Comparison of ENCODE assay signal across 11 cellular contexts in the genomic region with DNA sequence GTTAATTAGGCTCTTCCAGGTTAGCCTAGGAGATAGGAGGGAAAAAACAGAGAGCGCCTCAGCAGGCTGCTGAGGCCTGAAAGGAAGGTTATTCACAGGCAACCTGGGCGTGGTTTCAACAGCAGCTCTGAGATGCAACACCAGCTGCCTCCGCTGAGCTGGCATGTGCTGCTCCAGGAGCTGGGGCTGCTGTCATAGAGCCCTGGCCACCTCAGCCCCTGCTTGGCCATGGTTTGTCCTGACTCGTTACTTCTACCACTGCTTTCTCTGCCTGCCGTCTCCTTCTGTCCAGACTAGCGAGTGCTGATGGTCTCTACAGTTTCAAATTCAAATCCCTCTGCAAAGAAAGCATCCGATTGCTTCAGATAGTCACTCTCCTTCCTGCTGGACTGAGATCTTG. TPM values are rescaled to one million over a fixed set of nuclear protein-coding genes. Genes with fewer than 3 reads are reported as not detected.
DNase-seq lines count a peak whose midpoint lies in the region; ATAC-seq and TF ChIP-seq lines count a peak whose summit lies in the region.
"Had no signal": no experiment of that assay in that cellular context is flagged by ENCODE, and none has a peak within 500 bp of the region (broad histone marks: within the 10 kb centered on the region; RNA-seq: fewer than 3 reads in every experiment).

No MANE protein-coding gene starts in this region.

- H3K36me3 ChIP-seq in BE2C: no peaks in the 10 kb centered on the region
- no peaks in the 10 kb centered on the region for H3K36me3 ChIP-seq in testis (ENCODE audit: low read depth, missing control alignments)
- H3K36me3 ChIP-seq: left ventricle myocardium inferior had no signal

- H3K27me3 ChIP-seq in BE2C: no peaks in the 10 kb centered on the region
- no peaks in the 10 kb centered on the region for H3K27me3 ChIP-seq in testis

- no peak overlapping the region for H3K4me3 ChIP-seq in BE2C (ENCODE audit: low read depth, low read length)
- no peak overlapping the region for H3K4me3 ChIP-seq in testis
- H3K4me3 ChIP-seq: left ventricle myocardium inferior had no signal

- TF ChIP-seq POLR2A in testis (IDR thresholded peaks at IDR 0.05): no peak

- POLR2A ChIA-PET in activated CD8-positive, alpha-beta T cell treated with anti-CD3 and anti-CD28 coated beads, Interleukin-2, amount 10 ng/mL, durations not matched to agents 7 days and 5 days (lab: Charles Lee): no interaction called here

- no peaks in the 10 kb centered on the region for H3K36me3 Mint-ChIP-seq in activated CD8-positive, alpha-beta T cell treated with anti-CD3 and anti-CD28 coated beads, Interleukin-2, amount 10 ng/mL, durations not matched to agents 7 days and 5 days (ENCODE audit: low read depth)

- ATAC-seq in HG02840 (IDR thresholded peaks at IDR 0.05; ENCODE audit: low FRiP score, unreplicated experiment) (no peak), HG03571 (IDR thresholded peaks at IDR 0.05; ENCODE audit: unreplicated experiment) (no peak)
- no peak for ATAC-seq in activated CD8-positive, alpha-beta T cell treated with anti-CD3 and anti-CD28 coated beads, Interleukin-2, amount 10 ng/mL, durations not matched to agents 7 days and 5 days

- H3K4me1 Mint-ChIP-seq in activated CD8-positive, alpha-beta T cell treated with anti-CD3 and anti-CD28 coated beads, Interleukin-2, amount 10 ng/mL, durations not matched to agents 7 days and 5 days (ENCODE audit: low read depth): peaks cover 3% of the 10 kb centered on the region
- H3K4me1 Mint-ChIP-seq: central memory CD8-positive, alpha-beta T cell had no signal

- whole genome bisulfite sequencing in testis, 2 donors: 83 to 92% methylated on average over 7 of the region's 7 CpGs

- no peaks in the 10 kb centered on the region for H3K27me3 Mint-ChIP-seq in activated CD8-positive, alpha-beta T cell treated with anti-CD3 and anti-CD28 coated beads, Interleukin-2, amount 10 ng/mL, durations not matched to agents 7 days and 5 days (ENCODE audit: low read depth)
- H3K27me3 Mint-ChIP-seq: activated B cell treated with CpG ODN at 0.5 μM for 24 hours; central memory CD8-positive, alpha-beta T cell had no signal

- TF ChIP-seq CTCF in BE2C (IDR thresholded peaks at IDR 0.05; ENCODE audit: low read depth, low read length) (no peak), testis (IDR thresholded peaks at IDR 0.05) (no peak)

- H3K4me1 ChIP-seq in BE2C: no peaks in the 10 kb centered on the region; the same call in 1 of the 2 replicates
- H3K4me1 ChIP-seq in testis: no peaks in the 10 kb centered on the region
- H3K4me1 ChIP-seq: left ventricle myocardium inferior had no signal

- intact Hi-C loops in testis (cut with DNase I; ENCODE audit: low total_unique reads): no loop called here

- H3K9me3 ChIP-seq in BE2C: no peaks in the 10 kb centered on the region
- H3K9me3 ChIP-seq in testis: no peaks in the 10 kb centered on the region
- H3K9me3 ChIP-seq: left ventricle myocardium inferior had no signal

- CTCF ChIA-PET in activated CD8-positive, alpha-beta T cell treated with anti-CD3 and anti-CD28 coated beads, Interleukin-2, amount 10 ng/mL, durations not matched to agents 7 days and 5 days (lab: Charles Lee): no interaction called here

- H3K9me3 Mint-ChIP-seq in activated CD8-positive, alpha-beta T cell treated with anti-CD3 and anti-CD28 coated beads, Interleukin-2, amount 10 ng/mL, durations not matched to agents 7 days and 5 days (ENCODE audit: insufficient read depth): peaks cover 4% of the 10 kb centered on the region
- H3K9me3 Mint-ChIP-seq: central memory CD8-positive, alpha-beta T cell had no signal

- no peak overlapping the region for H3K4me3 Mint-ChIP-seq in activated CD8-positive, alpha-beta T cell treated with anti-CD3 and anti-CD28 coated beads, Interleukin-2, amount 10 ng/mL, durations not matched to agents 7 days and 5 days
- H3K4me3 Mint-ChIP-seq: activated B cell treated with CpG ODN at 0.5 μM for 24 hours; central memory CD8-positive, alpha-beta T cell had no signal

- DNase-seq in BE2C (peak; percentile 60), Kasumi-1 (lab: John Stamatoyannopoulos, UW) (peak; percentile 84 to 87), RPMI7951 (ENCODE audit: low read depth) (peak; percentile 20), glomerular visceral epithelial cell (ENCODE audit: extremely low spot score) (peak; percentile 13), testis (no peak)
- no peak for DNase-seq in activated CD8-positive, alpha-beta T cell treated with anti-CD3 and anti-CD28 coated beads, Interleukin-2, amount 10 ng/mL, durations not matched to agents 7 days and 5 days
- DNase-seq: activated B cell treated with CpG ODN at 0.5 μM for 24 hours, left ventricle myocardium inferior had no signal

- H3K27ac ChIP-seq in testis: no peak overlapping the region
- H3K27ac ChIP-seq: left ventricle myocardium inferior had no signal

- H3K27ac Mint-ChIP-seq in activated CD8-positive, alpha-beta T cell treated with anti-CD3 and anti-CD28 coated beads, Interleukin-2, amount 10 ng/mL, durations not matched to agents 7 days and 5 days: no peak overlapping the region
- H3K27ac Mint-ChIP-seq: activated B cell treated with CpG ODN at 0.5 μM for 24 hours had no signal

RNA-seq across cellular contexts. Expression of a gene that starts 32.5 kb away (rescaled TPM):
- 15.5 TPM for polyA plus RNA-seq in BE2C (2012; ENCODE audit: insufficient read depth, insufficient read length, low read depth)
- 35.3 and 45.5 TPM in 2 replicates for total RNA-seq in RPMI7951 (2014; rRNA removed; shearing (Covaris generic))
- 10 to 100 TPM in 1 of 2 donors, 1 to 10 TPM in 1; 8.0 to 10.8 TPM for total RNA-seq in testis
- 14.5 TPM for polyA plus RNA-seq in testis (ENCODE audit: insufficient read depth, low read depth, low replicate concordance)
- total RNA-seq in activated CD8-positive, alpha-beta T cell treated with anti-CD3 and anti-CD28 coated beads, Interleukin-2, amount 10 ng/mL, durations not matched to agents 7 days and 5 days: 1 to 10 TPM; 5.0 to 6.3 TPM

RNA-seq across cellular contexts. Expression of a gene that starts 48.8 kb away (rescaled TPM):
- polyA plus RNA-seq in BE2C (2012; ENCODE audit: insufficient read depth, insufficient read length, low read depth): 0.43 TPM
- 0.60 and 2.0 TPM in 2 replicates for total RNA-seq in RPMI7951 (2014; rRNA removed; shearing (Covaris generic))
- 1 to 10 TPM in 1 of 2 donors, under 1 TPM in 1; 0.93 to 1.3 TPM for total RNA-seq in testis
- 0.55 TPM for polyA plus RNA-seq in testis (ENCODE audit: insufficient read depth, low read depth, low replicate concordance)
- total RNA-seq in activated CD8-positive, alpha-beta T cell treated with anti-CD3 and anti-CD28 coated beads, Interleukin-2, amount 10 ng/mL, durations not matched to agents 7 days and 5 days: under 1 TPM; 0.05 to 0.11 TPM

Comparison
In these comparisons a context has a peak if more than half of its experiments do, and no peak if none do; other contexts are left out.
1. DNase-seq: peak in BE2C (single experiment), Kasumi-1 (2 of 2), RPMI7951 (single experiment) and glomerular visceral epithelial cell (single experiment); none in testis (single experiment) and activated CD8-positive, alpha-beta T cell treated with anti-CD3 and anti-CD28 coated beads, Interleukin-2, amount 10 ng/mL, durations not matched to agents 7 days and 5 days (single experiment).